In genomic region chr1:247296599-247297180, GRCh38 we compare ENCODE assay signal across 1 cellular context.
TF ChIP-seq lines count a peak whose summit lies in the region.

No MANE protein-coding gene starts in this region.

TF ChIP-seq in GM23338, 12 proteins besides CTCF, POLR2A, EP300 and RAD21:
- TF ChIP-seq REST (IDR thresholded peaks at IDR 0.05; ENCODE audit: unreplicated experiment) (no peak), ZNF114 (CRISPR knock-in tag; IDR thresholded peaks at IDR 0.05) (no peak), POLR2AphosphoS5 (IDR thresholded peaks at IDR 0.05; ENCODE audit: low read depth) (0 out of 2 replicates have a peak, but pooled peaks have one; percentile 2)
